In genomic region chr1:54884768-54885167, GRCh38 we compare ENCODE assay signal across 1 cellular context.
TF ChIP-seq lines count a peak whose summit lies in the region.

No MANE protein-coding gene starts in this region.

TF ChIP-seq in H1, 55 proteins besides CTCF, POLR2A, EP300 and RAD21 (continued from another document):
- TF ChIP-seq CHD7 (IDR thresholded peaks at IDR 0.05; ENCODE audit: insufficient replicate concordance, low read length) (no peak), SIX5 (IDR thresholded peaks at IDR 0.05; ENCODE audit: low read depth, low read length) (no peak)
